1 cellular context compared by ENCODE assay signal in the genomic region with DNA sequence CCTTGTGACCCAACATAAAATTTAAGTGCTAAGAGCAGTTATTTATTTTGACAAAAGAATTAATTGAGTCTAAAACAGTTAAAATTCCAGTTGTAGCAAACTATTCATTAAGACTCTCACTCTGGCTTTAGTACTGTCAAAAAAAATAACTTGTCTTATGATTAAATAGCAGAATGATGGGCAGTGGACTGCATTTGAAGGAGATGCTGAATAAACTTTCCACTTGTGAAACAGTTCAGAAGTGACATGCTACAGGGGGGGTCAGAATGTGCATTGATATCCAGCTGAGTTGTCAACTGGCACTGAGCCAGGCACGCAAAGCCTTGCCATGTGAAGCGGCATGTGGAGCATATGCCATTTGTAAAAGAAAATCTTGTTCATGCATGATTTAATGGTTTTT.
A peak's percentile ranks its signal among the peaks of the same experiment; 100 is the strongest.
TF ChIP-seq lines count a peak whose summit lies in the region.

No MANE protein-coding gene starts in this region.

TF ChIP-seq in HEK293, 187 proteins besides CTCF, POLR2A, EP300 and RAD21 (continued from another document):
- TF ChIP-seq ZNF558 (tag by site-specific recombination; IDR thresholded peaks at IDR 0.05) (0 out of 2 replicates have a peak, but pooled peaks have one; percentile 19), ZNF544 (tag by site-specific recombination; IDR thresholded peaks at IDR 0.05) (peak; percentile 40; the same call in 1 of the 2 replicates), ZNF404 (tag by site-specific recombination; IDR thresholded peaks at IDR 0.05) (no peak), ZNF169 (tag by site-specific recombination; IDR thresholded peaks at IDR 0.05) (no peak), ZNF658 (tag by site-specific recombination; IDR thresholded peaks at IDR 0.05) (no peak), ZXDB (tag by site-specific recombination; IDR thresholded peaks at IDR 0.05) (peak; percentile 33; the same call in 1 of the 2 replicates), ZNF138 (tag by site-specific recombination; IDR thresholded peaks at IDR 0.05; ENCODE audit: borderline replicate concordance) (no peak), ZSCAN30 (tag by site-specific recombination; IDR thresholded peaks at IDR 0.05) (peak; percentile 88), MYNN (tag by site-specific recombination; IDR thresholded peaks at IDR 0.05; ENCODE audit: borderline replicate concordance) (no peak), ZNF792 (tag by site-specific recombination; IDR thresholded peaks at IDR 0.05) (no peak), ZNF791 (tag by site-specific recombination; IDR thresholded peaks at IDR 0.05) (no peak), ZNF623 (tag by site-specific recombination; IDR thresholded peaks at IDR 0.05) (no peak), ZNF292 (tag by site-specific recombination; IDR thresholded peaks at IDR 0.05; ENCODE audit: borderline replicate concordance, low read depth) (no peak), SP7 (tag by site-specific recombination; IDR thresholded peaks at IDR 0.05) (peak; percentile 98), ZBTB7A (tag by site-specific recombination; IDR thresholded peaks at IDR 0.05; ENCODE audit: low read depth) (no peak), ZNF248 (tag by site-specific recombination; IDR thresholded peaks at IDR 0.05) (no peak), YY2 (tag by site-specific recombination; IDR thresholded peaks at IDR 0.05) (no peak), ZSCAN23 (tag by site-specific recombination; IDR thresholded peaks at IDR 0.05) (no peak), ZNF354C (tag by site-specific recombination; IDR thresholded peaks at IDR 0.05; ENCODE audit: borderline replicate concordance, low read depth) (no peak), ZNF174 (tag by site-specific recombination; IDR thresholded peaks at IDR 0.05) (no peak), IKZF3 (tag by site-specific recombination; IDR thresholded peaks at IDR 0.05) (peak; percentile 84)
- TF ChIP-seq, protein P1, sequence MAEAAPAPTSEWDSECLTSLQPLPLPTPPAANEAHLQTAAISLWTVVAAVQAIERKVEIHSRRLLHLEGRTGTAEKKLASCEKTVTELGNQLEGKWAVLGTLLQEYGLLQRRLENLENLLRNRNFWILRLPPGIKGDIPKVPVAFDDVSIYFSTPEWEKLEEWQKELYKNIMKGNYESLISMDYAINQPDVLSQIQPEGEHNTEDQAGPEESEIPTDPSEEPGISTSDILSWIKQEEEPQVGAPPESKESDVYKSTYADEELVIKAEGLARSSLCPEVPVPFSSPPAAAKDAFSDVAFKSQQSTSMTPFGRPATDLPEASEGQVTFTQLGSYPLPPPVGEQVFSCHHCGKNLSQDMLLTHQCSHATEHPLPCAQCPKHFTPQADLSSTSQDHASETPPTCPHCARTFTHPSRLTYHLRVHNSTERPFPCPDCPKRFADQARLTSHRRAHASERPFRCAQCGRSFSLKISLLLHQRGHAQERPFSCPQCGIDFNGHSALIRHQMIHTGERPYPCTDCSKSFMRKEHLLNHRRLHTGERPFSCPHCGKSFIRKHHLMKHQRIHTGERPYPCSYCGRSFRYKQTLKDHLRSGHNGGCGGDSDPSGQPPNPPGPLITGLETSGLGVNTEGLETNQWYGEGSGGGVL (tag by site-specific recombination; IDR thresholded peaks at IDR 0.05): peak; percentile 66
- TF ChIP-seq, protein P2, sequence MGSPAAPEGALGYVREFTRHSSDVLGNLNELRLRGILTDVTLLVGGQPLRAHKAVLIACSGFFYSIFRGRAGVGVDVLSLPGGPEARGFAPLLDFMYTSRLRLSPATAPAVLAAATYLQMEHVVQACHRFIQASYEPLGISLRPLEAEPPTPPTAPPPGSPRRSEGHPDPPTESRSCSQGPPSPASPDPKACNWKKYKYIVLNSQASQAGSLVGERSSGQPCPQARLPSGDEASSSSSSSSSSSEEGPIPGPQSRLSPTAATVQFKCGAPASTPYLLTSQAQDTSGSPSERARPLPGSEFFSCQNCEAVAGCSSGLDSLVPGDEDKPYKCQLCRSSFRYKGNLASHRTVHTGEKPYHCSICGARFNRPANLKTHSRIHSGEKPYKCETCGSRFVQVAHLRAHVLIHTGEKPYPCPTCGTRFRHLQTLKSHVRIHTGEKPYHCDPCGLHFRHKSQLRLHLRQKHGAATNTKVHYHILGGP (tag by site-specific recombination; IDR thresholded peaks at IDR 0.05): peak; percentile 79
- TF ChIP-seq, protein P3, sequence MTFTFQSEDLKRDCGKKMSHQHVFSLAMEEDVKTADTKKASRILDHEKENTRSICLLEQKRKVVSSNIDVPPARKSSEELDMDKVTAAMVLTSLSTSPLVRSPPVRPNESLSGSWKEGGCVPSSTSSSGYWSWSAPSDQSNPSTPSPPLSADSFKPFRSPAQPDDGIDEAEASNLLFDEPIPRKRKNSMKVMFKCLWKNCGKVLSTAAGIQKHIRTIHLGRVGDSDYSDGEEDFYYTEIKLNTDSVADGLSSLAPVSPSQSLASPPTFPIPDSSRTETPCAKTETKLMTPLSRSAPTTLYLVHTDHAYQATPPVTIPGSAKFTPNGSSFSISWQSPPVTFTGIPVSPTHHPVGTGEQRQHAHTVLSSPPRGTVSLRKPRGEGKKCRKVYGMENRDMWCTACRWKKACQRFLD (tag by site-specific recombination; IDR thresholded peaks at IDR 0.05): no peak
